17 cellular contexts compared by ENCODE assay signal in the genomic region with DNA sequence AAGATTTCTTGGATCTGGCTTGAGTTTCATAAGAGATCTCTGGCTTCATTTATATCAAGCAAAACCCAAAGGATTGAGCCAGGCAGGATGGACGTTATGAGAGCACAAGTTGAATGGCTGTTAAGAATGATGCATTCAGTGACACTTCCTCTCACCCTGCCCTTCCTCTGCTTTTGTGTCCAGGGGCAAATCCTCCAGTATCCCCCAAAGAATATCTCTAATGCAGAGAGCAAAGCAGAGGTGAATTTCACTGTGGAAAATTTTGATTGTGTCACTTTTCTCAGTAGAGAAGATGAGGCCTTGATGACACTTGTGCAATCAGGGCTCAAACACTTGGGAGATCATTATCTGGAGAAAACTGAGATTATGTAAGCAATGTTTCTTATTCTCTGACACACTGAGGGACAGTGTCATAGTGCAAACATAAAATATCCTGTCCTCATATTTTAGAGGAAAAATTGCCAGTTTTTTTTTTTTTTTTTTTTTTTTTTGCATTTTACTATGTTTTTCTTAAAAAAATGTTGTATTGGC. TPM values are rescaled to one million over a fixed set of nuclear protein-coding genes. Genes with fewer than 3 reads are reported as not detected.
"Had no signal": no experiment of that assay in that cellular context is flagged by ENCODE, and none has a peak within 500 bp of the region (broad histone marks: within the 10 kb centered on the region; RNA-seq: fewer than 3 reads in every experiment).

No MANE protein-coding gene starts in this region.

- H3K4me1 Mint-ChIP-seq: stimulated activated naive B cell treated with anti-CD40 and anti-IgM and Interleukin-4, amounts not matched to agents 10 μg/mL and 1 μg/mL and 100 μg/mL, for 72 hours had no signal

- H3K27ac Mint-ChIP-seq: activated naive CD4-positive, alpha-beta T cell treated with anti-CD3 and anti-CD28 coated beads, Interleukin-2, amount 50 U/mL, for 72 hours; activated T-helper 1 cell treated with anti-CD3 and anti-CD28 coated beads, Interleukin-12 subunit alpha, Interleukin-12 subunit beta, Interleukin-2, Interleukin-4 antibody, amounts not matched to agents 30 ng/mL and 10 ng/mL and 1 ng/mL, durations not matched to agents 14 hours and 24 hours and 36 hours; stimulated activated naive B cell treated with anti-CD40 and anti-IgM and Interleukin-4, amounts not matched to agents 10 μg/mL and 1 μg/mL and 100 μg/mL, for 72 hours had no signal

- H3K4me3 Mint-ChIP-seq: activated T-helper 1 cell treated with anti-CD3 and anti-CD28 coated beads, Interleukin-12 subunit alpha, Interleukin-12 subunit beta, Interleukin-2, Interleukin-4 antibody, amounts not matched to agents 30 ng/mL and 10 ng/mL and 1 ng/mL, durations not matched to agents 14 hours and 24 hours and 36 hours; stimulated activated naive B cell treated with anti-CD40 and anti-IgM and Interleukin-4, amounts not matched to agents 10 μg/mL and 1 μg/mL and 100 μg/mL, for 72 hours had no signal

- DNase-seq: activated CD4-positive, alpha-beta T cell treated with anti-CD3 and anti-CD28 coated beads for 1 hour; activated gamma-delta T cell treated with Interleukin-2 at 50 U/mL for 16 hours; effector CD8-positive, alpha-beta T cell; heart right ventricle; kidney glomerular epithelial cell; left ventricle myocardium superior; occipital lobe; posterior cingulate gyrus; spleen; stimulated activated naive B cell treated with anti-CD40 and anti-IgM and Interleukin-4, amounts not matched to agents 10 μg/mL and 1 μg/mL and 100 μg/mL, for 72 hours; upper lobe of right lung; WERI-Rb-1 had no signal

- H3K27ac ChIP-seq: adrenal gland, esophagus muscularis mucosa, heart right ventricle, spleen, upper lobe of right lung, WERI-Rb-1 had no signal

RNA-seq across cellular contexts. Expression of a gene that starts 25.3 kb away (rescaled TPM):
- total RNA-seq: activated CD8-positive, alpha-beta memory T cell treated with anti-CD3 and anti-CD28 coated beads for 36 hours; activated naive CD4-positive, alpha-beta T cell treated with anti-CD3 and anti-CD28 coated beads, Interleukin-2, amount 50 U/mL, for 72 hours; activated T-helper 1 cell treated with anti-CD3 and anti-CD28 coated beads, Interleukin-12 subunit alpha, Interleukin-12 subunit beta, Interleukin-2, Interleukin-4 antibody, amounts not matched to agents 30 ng/mL and 10 ng/mL and 1 ng/mL, durations not matched to agents 14 hours and 24 hours and 36 hours; adrenal gland; heart right ventricle; left ventricle myocardium superior; spleen; upper lobe of right lung had no signal
